20 cellular contexts compared by ENCODE assay signal in genomic region chr13:97196340-97196739, GRCh38.
"Had no signal": no experiment of that assay in that cellular context is flagged by ENCODE, and none has a peak within 500 bp of the region (broad histone marks: within the 10 kb centered on the region; RNA-seq: fewer than 3 reads in every experiment).

No MANE protein-coding gene starts in this region.

- H3K27ac ChIP-seq: colonic mucosa, esophagus muscularis mucosa, foreskin keratinocyte, gastroesophageal sphincter, heart right ventricle, left lung, lower lobe of right lung had no signal

- H3K4me1 ChIP-seq: colonic mucosa, esophagus muscularis mucosa, gastroesophageal sphincter had no signal

- H3K4me3 ChIP-seq: colonic mucosa, esophagus muscularis mucosa, gastroesophageal sphincter, heart right ventricle, left lung, lower lobe of right lung had no signal

- H3K27me3 ChIP-seq: colonic mucosa, esophagus muscularis mucosa, foreskin keratinocyte, gastroesophageal sphincter, heart right ventricle, left lung had no signal

- FAIRE-seq: endothelial cell of umbilical vein, frontal cortex had no signal

- H3K9me3 ChIP-seq: colonic mucosa, esophagus muscularis mucosa, gastroesophageal sphincter, heart right ventricle, left lung, lower lobe of right lung had no signal

- DNase-seq: colonic mucosa; cortex of kidney; effector CD4-positive, alpha-beta T cell; effector memory CD4-positive, alpha-beta T cell; foreskin keratinocyte; glutamatergic neuron; head of caudate nucleus; heart right ventricle; hippocampal formation; left cardiac atrium; left lung; left ventricle myocardium superior; lower lobe of right lung; mesenchymal stem cell; midbrain; naive thymus-derived CD4-positive, alpha-beta T cell had no signal

- H3K36me3 ChIP-seq: colonic mucosa, esophagus muscularis mucosa, gastroesophageal sphincter, heart right ventricle, left lung, lower lobe of right lung had no signal

- ATAC-seq: foreskin keratinocyte; gastroesophageal sphincter; heart right ventricle; left cardiac atrium; left lung; left ventricle myocardium superior; lower lobe of right lung; naive thymus-derived CD4-positive, alpha-beta T cell had no signal
